ENCODE assay signal across 20 cellular contexts in the genomic region with DNA sequence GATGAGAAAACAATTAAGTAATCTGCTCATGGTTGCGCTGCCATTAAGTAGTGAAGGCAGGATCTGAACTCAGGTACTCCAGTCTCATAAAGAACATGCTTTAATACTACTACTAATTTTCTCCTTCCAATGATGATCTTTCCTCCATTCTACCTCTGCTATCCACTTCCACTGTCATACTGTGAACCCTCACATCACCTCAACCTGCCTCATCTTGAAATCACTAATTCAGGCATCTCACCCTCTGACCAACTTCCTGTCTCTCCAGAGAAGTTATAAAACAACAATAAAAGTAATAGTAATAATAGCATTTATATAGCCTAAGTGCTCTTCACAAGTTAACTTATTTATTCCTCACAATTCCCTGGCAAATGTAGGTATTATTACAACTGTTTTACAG. TPM values are rescaled to one million over a fixed set of nuclear protein-coding genes. Genes with fewer than 3 reads are reported as not detected.
DNase-seq lines count a peak whose midpoint lies in the region; ATAC-seq and TF ChIP-seq lines count a peak whose summit lies in the region.
"Had no signal": no experiment of that assay in that cellular context is flagged by ENCODE, and none has a peak within 500 bp of the region (broad histone marks: within the 10 kb centered on the region; RNA-seq: fewer than 3 reads in every experiment).

No MANE protein-coding gene starts in this region.

- H4K20me1 ChIP-seq in DND-41 (ENCODE audit: insufficient read depth, low read length) = no peaks in the 10 kb centered on the region

- intact Hi-C loops in activated CD4-positive, alpha-beta T cell treated with anti-CD3 and anti-CD28 coated beads, Interleukin-2, amount 10 ng/mL, durations not matched to agents 24 days and 14 days (cut with micrococcal nuclease) = loop anchor here (1.0 to 10.0 kb wide), 2 partner anchors 314 to 1112 kb away; partner anchors contain the start of gene BTBD10
- intact Hi-C loops in activated CD8-positive, alpha-beta T cell treated with anti-CD3 and anti-CD28 coated beads for 36 hours (cut with micrococcal nuclease) = no loop called here
- intact Hi-C loops in heart right ventricle (cut with DNase I) = no loop called here

- H3K27ac Mint-ChIP-seq in activated CD4-positive, alpha-beta T cell treated with anti-CD3 and anti-CD28 coated beads, Interleukin-2, amount 10 ng/mL, durations not matched to agents 24 days and 14 days = peak overlapping the region; percentile 89
- H3K27ac Mint-ChIP-seq in activated CD8-positive, alpha-beta T cell treated with anti-CD3 and anti-CD28 coated beads for 36 hours = peak overlapping the region; percentile 77
- H3K27ac Mint-ChIP-seq in naive B cell = peak overlapping the region; percentile 27 to 97 (median 90)

- WGBS in heart right ventricle, 2 donors = 96 to 97% methylated on average over 1 of the region's 1 CpG

- no peak overlapping the region for H2AFZ ChIP-seq in DND-41 (ENCODE audit: low read depth, low read length)

- POLR2A ChIA-PET in activated CD8-positive, alpha-beta T cell treated with anti-CD3 and anti-CD28 coated beads for 36 hours (lab: Charles Lee) = interaction anchor here (1.3 kb wide), 1 partner anchor 34 kb away, joined by 3 read pairs; no protein-coding TSS in a partner anchor

- H3K79me2 ChIP-seq in DND-41 (ENCODE audit: insufficient read depth, low read length) = no peaks in the 10 kb centered on the region

- peak overlapping the region; percentile 37 for H3K4me3 Mint-ChIP-seq in activated CD4-positive, alpha-beta T cell treated with anti-CD3 and anti-CD28 coated beads, Interleukin-2, amount 10 ng/mL, durations not matched to agents 24 days and 14 days
- H3K4me3 Mint-ChIP-seq in activated CD8-positive, alpha-beta T cell treated with anti-CD3 and anti-CD28 coated beads for 36 hours = no peak overlapping the region
- no peak overlapping the region for H3K4me3 Mint-ChIP-seq in naive B cell

- no peak for DNase-seq in activated CD4-positive, alpha-beta T cell treated with anti-CD3 and anti-CD28 coated beads, Interleukin-2, amount 10 ng/mL, durations not matched to agents 24 days and 14 days
- DNase-seq in activated CD4-positive, alpha-beta T cell treated with anti-CD3 and anti-CD28 coated beads, Interleukin-2, amount 50 U/mL, for 48 hours = no peak
- DNase-seq in DND-41 (no peak), naive B cell (no peak), H4 (ENCODE audit: low spot score) (no peak), heart right ventricle (no peak), superior temporal gyrus (ENCODE audit: extremely low spot score) (no peak)
- DNase-seq in activated CD8-positive, alpha-beta T cell treated with anti-CD3 and anti-CD28 coated beads for 36 hours = no peak
- DNase-seq: BE2C; foreskin melanocyte; H7; lower lobe of right lung; NCI-H2081; NCI-H345; NCI-H774; occipital lobe; stimulated activated CD4-positive, alpha-beta T cell treated with anti-CD3 and anti-CD28 coated beads, Interleukin-2, amount 100 ng/mL, for 24 hours had no signal

- H3K9me3 ChIP-seq in DND-41 (ENCODE audit: insufficient read depth, low read length, severe bottlenecking) (no peaks in the 10 kb centered on the region), heart right ventricle (peaks cover 0 to 7% (median 0%) of the 10 kb centered on the region in 11 donors)
- H3K9me3 ChIP-seq: BE2C, lower lobe of right lung had no signal

- CTCF ChIA-PET in activated CD8-positive, alpha-beta T cell treated with anti-CD3 and anti-CD28 coated beads for 36 hours (lab: Charles Lee) = no interaction called here

- ATAC-seq in DND-41 (ENCODE audit: insufficient read depth, low read depth) (no peak), naive B cell (ENCODE audit: low read depth in 2 of 2) (no peak), heart right ventricle (no peak)
- peak; percentile 22 for ATAC-seq in activated CD8-positive, alpha-beta T cell treated with anti-CD3 and anti-CD28 coated beads for 36 hours
- ATAC-seq: esophagus mucosa, SK-N-SH treated with all-trans-retinoic acid at 6 μM for 48 hours had no signal

- H3K9me3 Mint-ChIP-seq in activated CD4-positive, alpha-beta T cell treated with anti-CD3 and anti-CD28 coated beads, Interleukin-2, amount 10 ng/mL, durations not matched to agents 24 days and 14 days = peaks cover 26% of the 10 kb centered on the region
- H3K9me3 Mint-ChIP-seq in activated CD8-positive, alpha-beta T cell treated with anti-CD3 and anti-CD28 coated beads for 36 hours = peaks cover 44% of the 10 kb centered on the region
- H3K9me3 Mint-ChIP-seq in naive B cell = peaks cover 0 to 7% (median 4%) of the 10 kb centered on the region in 7 donors

- H3K4me1 ChIP-seq in DND-41 (ENCODE audit: insufficient read depth, low read length) (peaks cover 32% of the 10 kb centered on the region), heart right ventricle (peaks cover 0 to 35% (median 10%) of the 10 kb centered on the region in 9 donors)
- H3K4me1 ChIP-seq: BE2C had no signal

- H3K4me1 Mint-ChIP-seq in activated CD4-positive, alpha-beta T cell treated with anti-CD3 and anti-CD28 coated beads, Interleukin-2, amount 10 ng/mL, durations not matched to agents 24 days and 14 days = peaks cover 48% of the 10 kb centered on the region
- peaks cover 51% of the 10 kb centered on the region for H3K4me1 Mint-ChIP-seq in activated CD8-positive, alpha-beta T cell treated with anti-CD3 and anti-CD28 coated beads for 36 hours (ENCODE audit: low read depth)
- H3K4me1 Mint-ChIP-seq in naive B cell = peaks cover 22 to 28% (median 22%) of the 10 kb centered on the region in 3 donors

- H3K27ac ChIP-seq in DND-41 (ENCODE audit: low read length) (peak overlapping the region; percentile 98), heart right ventricle (peak overlapping the region in 1 of 10 donors; percentile 79)

- no peaks in the 10 kb centered on the region for H3K27me3 Mint-ChIP-seq in activated CD4-positive, alpha-beta T cell treated with anti-CD3 and anti-CD28 coated beads, Interleukin-2, amount 10 ng/mL, durations not matched to agents 24 days and 14 days
- no peaks in the 10 kb centered on the region for H3K27me3 Mint-ChIP-seq in activated CD8-positive, alpha-beta T cell treated with anti-CD3 and anti-CD28 coated beads for 36 hours
- no peaks in the 10 kb centered on the region for H3K27me3 Mint-ChIP-seq in naive B cell

- H3K4me3 ChIP-seq in DND-41 (ENCODE audit: low read depth in 1 of 2, low read length in 2 of 2) (no peak overlapping the region), heart right ventricle (no peak overlapping the region)
- H3K4me3 ChIP-seq: lower lobe of right lung, tibial nerve had no signal

- TF ChIP-seq CTCF in DND-41 (IDR thresholded peaks at IDR 0.05; ENCODE audit: borderline replicate concordance, extremely low read depth, low read length, poor library complexity, severe bottlenecking) = no peak
- TF ChIP-seq CTCF in activated CD8-positive, alpha-beta T cell treated with anti-CD3 and anti-CD28 coated beads for 36 hours (IDR thresholded peaks at IDR 0.05) = no peak
- TF ChIP-seq CTCF in heart right ventricle (IDR thresholded peaks at IDR 0.05) = no peak

- H3K36me3 Mint-ChIP-seq in activated CD4-positive, alpha-beta T cell treated with anti-CD3 and anti-CD28 coated beads, Interleukin-2, amount 10 ng/mL, durations not matched to agents 24 days and 14 days (ENCODE audit: low read depth) = peaks cover 73% of the 10 kb centered on the region
- H3K36me3 Mint-ChIP-seq in activated CD8-positive, alpha-beta T cell treated with anti-CD3 and anti-CD28 coated beads for 36 hours (ENCODE audit: low read depth) = peaks cover 84% of the 10 kb centered on the region
- peaks cover 0 to 11% of the 10 kb centered on the region in 2 donors for H3K36me3 Mint-ChIP-seq in naive B cell

- no peak overlapping the region for H3K4me2 ChIP-seq in DND-41 (ENCODE audit: insufficient read depth, low read length)

- no peaks in the 10 kb centered on the region for H3K36me3 ChIP-seq in DND-41 (ENCODE audit: insufficient read depth, low read length)
- no peaks in the 10 kb centered on the region for H3K36me3 ChIP-seq in heart right ventricle
- H3K36me3 ChIP-seq: BE2C, lower lobe of right lung, tibial nerve had no signal

- no peak overlapping the region for H3K9ac ChIP-seq in DND-41 (ENCODE audit: low read depth, low read length)

- H3K27me3 ChIP-seq in DND-41 (ENCODE audit: insufficient read depth, low read length, poor library complexity) (no peaks in the 10 kb centered on the region), heart right ventricle (no peaks in the 10 kb centered on the region)
- H3K27me3 ChIP-seq: BE2C, tibial nerve had no signal

RNA-seq across cellular contexts. Expression of gene PSMA1, which starts 57.1 kb away (rescaled TPM):
- total RNA-seq in activated CD4-positive, alpha-beta T cell treated with anti-CD3 and anti-CD28 coated beads, Interleukin-2, amount 10 ng/mL, durations not matched to agents 24 days and 14 days = 334 and 344 TPM in 2 replicates
- 100 to 1,000 TPM; 329 to 338 TPM for total RNA-seq in activated CD8-positive, alpha-beta T cell treated with anti-CD3 and anti-CD28 coated beads for 36 hours
- polyA plus RNA-seq in naive B cell (ENCODE audit: low read depth in 6 of 6) (100 to 1,000 TPM; 130 to 346 (median 160) TPM), heart right ventricle (100 to 1,000 TPM; 131 to 150 TPM)
- total RNA-seq in H4 (2014; rRNA removed; shearing (Covaris generic)) = 566 and 642 TPM in 2 replicates
- total RNA-seq in heart right ventricle = 100 to 1,000 TPM; 117 to 147 (median 124) TPM
